ENCODE assay signal across 8 cellular contexts in genomic region chr1:156504821-156505678, GRCh38. TPM values are rescaled to one million over a fixed set of nuclear protein-coding genes. Genes with fewer than 3 reads are reported as not detected.
DNase-seq lines count a peak whose midpoint lies in the region; ATAC-seq and TF ChIP-seq lines count a peak whose summit lies in the region.

No MANE protein-coding gene starts in this region.

- H3K9ac ChIP-seq in HUES48 (ENCODE audit: low read depth, low read length) = peak overlapping the region; percentile 67; the same call in 1 of the 2 replicates
- H3K9ac ChIP-seq in endocrine pancreas (ENCODE audit: control insufficient read depth, insufficient read depth, low read length) = peak overlapping the region; percentile 38
- peak overlapping the region; percentile 56 for H3K9ac ChIP-seq in mesendoderm (ENCODE audit: low read length)

- no peak overlapping the region for H4K5ac ChIP-seq in mesendoderm (ENCODE audit: low read length)

- peak overlapping the region; percentile 100 for H2AK5ac ChIP-seq in mesendoderm (ENCODE audit: low read length)

- peak overlapping the region; percentile 72 to 90 for H3K4me3 Mint-ChIP-seq in CD14-positive monocyte

- H3K79me1 ChIP-seq in mesendoderm (ENCODE audit: low read length) = no peaks in the 10 kb centered on the region

- peak overlapping the region; percentile 84 for H3K56ac ChIP-seq in mesendoderm (ENCODE audit: low read length)

- H3K36me3 ChIP-seq in HUES48 (ENCODE audit: control insufficient read depth, insufficient read depth, low read length) (no peaks in the 10 kb centered on the region), endocrine pancreas (ENCODE audit: control insufficient read depth, insufficient read depth, low read length) (no peaks in the 10 kb centered on the region), mesendoderm (ENCODE audit: control insufficient read depth, insufficient read depth, low read length) (no peaks in the 10 kb centered on the region)

- H3K27ac ChIP-seq in HUES48 (ENCODE audit: low read depth, low read length) = peak overlapping the region; percentile 88
- peak overlapping the region; percentile 79 for H3K27ac ChIP-seq in mesendoderm (ENCODE audit: low read depth, low read length)

- H4K8ac ChIP-seq in mesendoderm (ENCODE audit: low read depth, low read length) = no peak overlapping the region

- no CpG with 5 or more reads among the region's 45 CpGs for WGBS in mesendoderm (ENCODE audit: extremely low coverage, insufficient coverage, low lambda C conversion rate)

- H2BK15ac ChIP-seq in mesendoderm (replicated peaks; ENCODE audit: low read depth) = no peak overlapping the region

- no peak for TF ChIP-seq CTCF in CD14-positive monocyte (IDR thresholded peaks at IDR 0.05)

- peaks cover 1% of the 10 kb centered on the region for H3K79me2 ChIP-seq in mesendoderm (ENCODE audit: control insufficient read depth, insufficient read depth, low read length)

- peaks cover 63% of the 10 kb centered on the region for H3K4me1 Mint-ChIP-seq in CD14-positive monocyte

- H3K27me3 ChIP-seq in HUES48 (ENCODE audit: control insufficient read depth, insufficient read depth, low read length) (peaks cover 4% of the 10 kb centered on the region; the same call in 1 of the 2 replicates), endocrine pancreas (ENCODE audit: control insufficient read depth, insufficient read depth, low read length) (no peaks in the 10 kb centered on the region), mesendoderm (ENCODE audit: insufficient read depth, low read length, poor library complexity) (no peaks in the 10 kb centered on the region)

- peak overlapping the region; percentile 60 for H3K4me2 ChIP-seq in mesendoderm (ENCODE audit: low read length)

- peak; percentile 100 for DNase-seq in CD14-positive monocyte (ENCODE audit: low spot score)
- peak; percentile 100 for DNase-seq in NOMO-1 treated with dmso at 0.1 percent for 144 hours (lab: John Stamatoyannopoulos, UW; ENCODE audit: unreplicated experiment)
- peak; percentile 98 for DNase-seq in activated CD8-positive, alpha-beta memory T cell treated with anti-CD3 and anti-CD28 coated beads, Interleukin-2, amount 50 U/mL, for 1 hour (ENCODE audit: extremely low read depth)
- DNase-seq in mesendoderm = peak; percentile 99
- DNase-seq in stimulated activated CD8-positive, alpha-beta memory T cell treated with anti-CD3 and anti-CD28 coated beads, Interleukin-12 subunit alpha, Interleukin-12 subunit beta, amount 100 ng/mL, for 24 hours (ENCODE audit: extremely low read depth) = peak; percentile 95

- peak overlapping the region; percentile 41 for H3K18ac ChIP-seq in mesendoderm (ENCODE audit: low read length)

- peaks cover 0 to 2% (median 0%) of the 10 kb centered on the region in 3 donors for H3K27me3 Mint-ChIP-seq in CD14-positive monocyte (ENCODE audit: low read depth in 3 of 3)

- peak overlapping the region; percentile 90 for H2BK5ac ChIP-seq in mesendoderm (ENCODE audit: low read length)

- peaks cover 0 to 1% (median 0%) of the 10 kb centered on the region in 7 donors for H3K9me3 Mint-ChIP-seq in CD14-positive monocyte

- H3K4me1 ChIP-seq in HUES48 (ENCODE audit: control insufficient read depth, insufficient read depth, low read length) (peaks cover 26% of the 10 kb centered on the region), endocrine pancreas (ENCODE audit: control insufficient read depth, insufficient read depth, low read length) (peaks cover 6% of the 10 kb centered on the region), mesendoderm (ENCODE audit: control insufficient read depth, low read depth, low read length) (peaks cover 20% of the 10 kb centered on the region)

- H3K4me3 ChIP-seq in HUES48 (ENCODE audit: low read depth, low read length) (peak overlapping the region; percentile 54), endocrine pancreas (ENCODE audit: control insufficient read depth, insufficient read depth, low read length) (no peak overlapping the region), mesendoderm (ENCODE audit: low read length) (no peak overlapping the region)

- H3K27ac Mint-ChIP-seq in CD14-positive monocyte = peak overlapping the region; percentile 95 to 100 (median 99)

- H3K36me3 Mint-ChIP-seq in CD14-positive monocyte = no peaks in the 10 kb centered on the region

- H3K4ac ChIP-seq in mesendoderm (ENCODE audit: low read depth, low read length) = peak overlapping the region; percentile 58

- H3K9me3 ChIP-seq in HUES48 (ENCODE audit: control insufficient read depth, insufficient read depth, low read length) (no peaks in the 10 kb centered on the region), endocrine pancreas (ENCODE audit: control insufficient read depth, low read length) (no peaks in the 10 kb centered on the region)

- H3K23ac ChIP-seq in mesendoderm (ENCODE audit: low read length) = peak overlapping the region; percentile 52

- peak; percentile 34 for ATAC-seq in GM19455 (IDR thresholded peaks at IDR 0.05; ENCODE audit: unreplicated experiment)

- intact Hi-C loops in CD14-positive monocyte (cut with micrococcal nuclease) = loop anchor here in 1 of 2 donors (5.0 to 10.0 kb wide), 4 partner anchors 47 to 242 kb away; partner anchors contain the start of genes ISG20L2 and METTL25B

- H2BK120ac ChIP-seq in mesendoderm (ENCODE audit: low read depth, low read length) = peak overlapping the region; percentile 6

RNA-seq across cellular contexts. Expression of gene MEF2D, which starts 4.5 kb away (rescaled TPM):
- 1 to 10 TPM; 4.5 to 8.0 TPM for polyA plus RNA-seq in CD14-positive monocyte
- 11.7 TPM for polyA plus RNA-seq in mesendoderm (2013, experiment 1 of 2)
- polyA plus RNA-seq in mesendoderm (2013, experiment 2 of 2) = 11.4 TPM
